Comparison of ENCODE assay signal across 1 cellular context in the genomic region with DNA sequence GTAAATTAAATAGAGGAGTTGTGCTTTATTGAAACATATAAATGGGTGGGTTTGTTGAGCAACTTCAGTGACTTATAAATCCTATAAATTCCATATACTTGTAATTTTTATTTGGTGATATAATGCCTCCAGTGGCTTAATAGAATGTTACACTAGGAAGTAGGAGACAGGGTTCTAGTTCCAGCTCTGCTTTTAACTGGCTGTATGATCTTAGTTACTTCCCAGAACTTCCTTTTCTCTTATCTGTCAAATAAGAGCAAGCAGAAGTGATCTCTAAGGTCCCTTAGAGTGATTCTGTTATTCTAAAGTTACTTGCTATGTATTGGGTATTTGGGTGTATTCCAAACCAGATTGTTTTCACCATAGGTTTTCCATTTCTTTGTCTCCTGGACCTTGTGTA.
TF ChIP-seq lines count a peak whose summit lies in the region.

No MANE protein-coding gene starts in this region.

TF ChIP-seq in K562, 482 proteins besides CTCF, POLR2A, EP300 and RAD21 (continued from another document and continues in another):
- TF ChIP-seq, protein P1, sequence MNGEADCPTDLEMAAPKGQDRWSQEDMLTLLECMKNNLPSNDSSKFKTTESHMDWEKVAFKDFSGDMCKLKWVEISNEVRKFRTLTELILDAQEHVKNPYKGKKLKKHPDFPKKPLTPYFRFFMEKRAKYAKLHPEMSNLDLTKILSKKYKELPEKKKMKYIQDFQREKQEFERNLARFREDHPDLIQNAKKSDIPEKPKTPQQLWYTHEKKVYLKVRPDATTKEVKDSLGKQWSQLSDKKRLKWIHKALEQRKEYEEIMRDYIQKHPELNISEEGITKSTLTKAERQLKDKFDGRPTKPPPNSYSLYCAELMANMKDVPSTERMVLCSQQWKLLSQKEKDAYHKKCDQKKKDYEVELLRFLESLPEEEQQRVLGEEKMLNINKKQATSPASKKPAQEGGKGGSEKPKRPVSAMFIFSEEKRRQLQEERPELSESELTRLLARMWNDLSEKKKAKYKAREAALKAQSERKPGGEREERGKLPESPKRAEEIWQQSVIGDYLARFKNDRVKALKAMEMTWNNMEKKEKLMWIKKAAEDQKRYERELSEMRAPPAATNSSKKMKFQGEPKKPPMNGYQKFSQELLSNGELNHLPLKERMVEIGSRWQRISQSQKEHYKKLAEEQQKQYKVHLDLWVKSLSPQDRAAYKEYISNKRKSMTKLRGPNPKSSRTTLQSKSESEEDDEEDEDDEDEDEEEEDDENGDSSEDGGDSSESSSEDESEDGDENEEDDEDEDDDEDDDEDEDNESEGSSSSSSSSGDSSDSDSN (IDR thresholded peaks at IDR 0.05; ENCODE audit: borderline replicate concordance in 1 of 2, low read depth in 2 of 2, low read length in 2 of 2) = no peak
- TF ChIP-seq NFIC (IDR thresholded peaks at IDR 0.05) = peak; percentile 16; the same call in 1 of the 2 replicates
- TF ChIP-seq ZNF699 (CRISPR knock-in tag; IDR thresholded peaks at IDR 0.05; ENCODE audit: insufficient replicate concordance) = no peak
- peak; percentile 12; the same call in 1 of the 2 replicates for TF ChIP-seq JUND (IDR thresholded peaks at IDR 0.05; ENCODE audit: borderline replicate concordance, low read depth, low read length)
- TF ChIP-seq JUND (tag; IDR thresholded peaks at IDR 0.05; ENCODE audit: borderline replicate concordance, low read depth, low read length) = no peak; the same call in 2 of the 3 replicates
- no peak for TF ChIP-seq SIN3B (IDR thresholded peaks at IDR 0.05; ENCODE audit: low read depth)
- no peak for TF ChIP-seq KAT2B (IDR thresholded peaks at IDR 0.05; ENCODE audit: low read depth, low read length)
- TF ChIP-seq, protein P2, sequence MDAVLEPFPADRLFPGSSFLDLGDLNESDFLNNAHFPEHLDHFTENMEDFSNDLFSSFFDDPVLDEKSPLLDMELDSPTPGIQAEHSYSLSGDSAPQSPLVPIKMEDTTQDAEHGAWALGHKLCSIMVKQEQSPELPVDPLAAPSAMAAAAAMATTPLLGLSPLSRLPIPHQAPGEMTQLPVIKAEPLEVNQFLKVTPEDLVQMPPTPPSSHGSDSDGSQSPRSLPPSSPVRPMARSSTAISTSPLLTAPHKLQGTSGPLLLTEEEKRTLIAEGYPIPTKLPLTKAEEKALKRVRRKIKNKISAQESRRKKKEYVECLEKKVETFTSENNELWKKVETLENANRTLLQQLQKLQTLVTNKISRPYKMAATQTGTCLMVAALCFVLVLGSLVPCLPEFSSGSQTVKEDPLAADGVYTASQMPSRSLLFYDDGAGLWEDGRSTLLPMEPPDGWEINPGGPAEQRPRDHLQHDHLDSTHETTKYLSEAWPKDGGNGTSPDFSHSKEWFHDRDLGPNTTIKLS (IDR thresholded peaks at IDR 0.05; ENCODE audit: borderline replicate concordance, low read depth) = peak; percentile 47; the same call in 1 of the 2 replicates
- TF ChIP-seq NFE2 (IDR thresholded peaks at IDR 0.05; ENCODE audit: low read depth) = no peak
- TF ChIP-seq CEBPG (CRISPR knock-in tag; IDR thresholded peaks at IDR 0.05) = no peak
- no peak for TF ChIP-seq CEBPG (tag; conservative IDR thresholded peaks at IDR 0.05 in 1 of 2, IDR thresholded peaks at IDR 0.05 in 1 of 2)
- TF ChIP-seq RBM22 (IDR thresholded peaks at IDR 0.05; ENCODE audit: low read depth, low read length, poor library complexity, severe bottlenecking) = no peak
- TF ChIP-seq TRIM28 (IDR thresholded peaks at IDR 0.05) = no peak
- TF ChIP-seq ARID1B (IDR thresholded peaks at IDR 0.05) = peak; percentile 45; the same call in 1 of the 2 replicates
- TF ChIP-seq CSDE1 (IDR thresholded peaks at IDR 0.05) = no peak
- TF ChIP-seq GABPA (tag; conservative IDR thresholded peaks at IDR 0.05; ENCODE audit: low read depth) = peak; percentile 7; the same call in 1 of the 2 replicates
- TF ChIP-seq HMG20B (CRISPR knock-in tag; IDR thresholded peaks at IDR 0.05) = no peak
- TF ChIP-seq ZBTB1 (CRISPR knock-in tag; IDR thresholded peaks at IDR 0.05; ENCODE audit: borderline replicate concordance, low read depth) = no peak
- no peak for TF ChIP-seq SAFB2 (IDR thresholded peaks at IDR 0.05; ENCODE audit: borderline replicate concordance, low read depth, low read length, severe bottlenecking)
- TF ChIP-seq CHD7 (IDR thresholded peaks at IDR 0.05; ENCODE audit: low read depth, low read length) = no peak
- no peak for TF ChIP-seq FOS (IDR thresholded peaks at IDR 0.05; ENCODE audit: extremely low read depth, insufficient read length)
- TF ChIP-seq ETV6 (IDR thresholded peaks at IDR 0.05; ENCODE audit: borderline replicate concordance in 1 of 2, low read depth in 2 of 2, low read length in 1 of 2) = peak; percentile 43 to 80; a peak in 2 of 4 replicates
- TF ChIP-seq ETV6 (CRISPR knock-in tag; IDR thresholded peaks at IDR 0.05; ENCODE audit: borderline replicate concordance) = no peak
- no peak for TF ChIP-seq MTA1 (IDR thresholded peaks at IDR 0.05; ENCODE audit: borderline replicate concordance)
- TF ChIP-seq ARID3A (IDR thresholded peaks at IDR 0.05; ENCODE audit: borderline replicate concordance, low read depth, low read length) = peak; percentile 96
- no peak for TF ChIP-seq HNRNPH1 (optimal IDR thresholded peaks at IDR 0.05; ENCODE audit: low read depth, low read length)
